In genomic region chr11:65226103-65226442, GRCh38 we compare ENCODE assay signal across 1 cellular context.
TF ChIP-seq lines count a peak whose summit lies in the region.

No MANE protein-coding gene starts in this region.

TF ChIP-seq in IMR-90, 13 proteins besides CTCF, POLR2A, EP300 and RAD21:
- TF ChIP-seq RFX5 (IDR thresholded peaks at IDR 0.05; ENCODE audit: low read depth, low read length), result no peak
- no peak for TF ChIP-seq NFE2L2 (IDR thresholded peaks at IDR 0.05; ENCODE audit: low read depth, low read length)
- TF ChIP-seq MXI1 (IDR thresholded peaks at IDR 0.05; ENCODE audit: borderline replicate concordance, low read depth, low read length), result no peak
- no peak for TF ChIP-seq USF2 (IDR thresholded peaks at IDR 0.05; ENCODE audit: low read depth, low read length)
- TF ChIP-seq RCOR1 (IDR thresholded peaks at IDR 0.05; ENCODE audit: insufficient replicate concordance, low read length), result no peak
- no peak for TF ChIP-seq MAFK (IDR thresholded peaks at IDR 0.05; ENCODE audit: low read depth, low read length)
- TF ChIP-seq BHLHE40 (IDR thresholded peaks at IDR 0.05; ENCODE audit: low read depth, low read length), result no peak
- TF ChIP-seq CHD1 (IDR thresholded peaks at IDR 0.05; ENCODE audit: low read depth, low read length), result no peak
- TF ChIP-seq SMC3 (IDR thresholded peaks at IDR 0.05; ENCODE audit: low read depth, low read length), result no peak
- no peak for TF ChIP-seq FOS (IDR thresholded peaks at IDR 0.05; ENCODE audit: low read depth, low read length)
- TF ChIP-seq ELK1 (IDR thresholded peaks at IDR 0.05; ENCODE audit: borderline replicate concordance, low read depth, low read length), result no peak
